Comparison of ENCODE assay signal across 8 cellular contexts in genomic region chr14:50533314-50533705, GRCh38. TPM values are rescaled to one million over a fixed set of nuclear protein-coding genes. Genes with fewer than 3 reads are reported as not detected.
DNase-seq lines count a peak whose midpoint lies in the region; ATAC-seq, FAIRE-seq and TF ChIP-seq lines count a peak whose summit lies in the region.

No MANE protein-coding gene starts in this region.

- POLR2A ChIA-PET in HepG2 (lab: Yijun Ruan, JAX): interaction anchor here (1.0 kb wide), 1 partner anchor 221 kb away, joined by 3 read pairs; the partner anchor contains the start of genes DMAC2L and L2HGDH

- TF ChIP-seq RAD21 in HepG2 (CRISPR knock-in tag; IDR thresholded peaks at IDR 0.05): no peak

- intact Hi-C loops in HepG2 (cut with micrococcal nuclease; ENCODE audit: unreplicated experiment): loop anchor here (5.0 kb wide), 4 partner anchors 56 to 671 kb away; partner anchors contain the start of gene SOS2

- no peak for TF ChIP-seq POLR2A in HepG2 (IDR thresholded peaks at IDR 0.05; ENCODE audit: insufficient read depth in 1 of 2, low read depth in 2 of 2, low read length in 2 of 2)
- no peak for TF ChIP-seq POLR2A in upper lobe of left lung (IDR thresholded peaks at IDR 0.05)
- TF ChIP-seq POLR2A in H54 (IDR thresholded peaks at IDR 0.05; ENCODE audit: low read depth, low read length): no peak

- CTCF ChIA-PET in HepG2 (lab: Yijun Ruan, JAX; ENCODE audit: low intra/inter-chr PET ratio, low total read pairs): interaction anchor here (1.6 to 2.8 kb wide), 2 partner anchors 212 to 215 kb away, joined by 15 to 44 read pairs; no protein-coding TSS in a partner anchor

- H2AFZ ChIP-seq in HepG2 (ENCODE audit: low read length): peak overlapping the region; percentile 83

- H3K36me3 ChIP-seq in HepG2 (replicated peaks in 1 of 2; ENCODE audit: control insufficient read depth in 1 of 2, insufficient read depth in 2 of 2, low read length in 2 of 2) (no peaks in the 10 kb centered on the region), upper lobe of left lung (no peaks in the 10 kb centered on the region)

- H4K20me1 ChIP-seq in HepG2 (ENCODE audit: insufficient read depth, low read length): peaks cover 10% of the 10 kb centered on the region; the same call in 1 of the 2 replicates

- peaks cover 4% of the 10 kb centered on the region in 2 donors for H3K9me3 Mint-ChIP-seq in activated T-cell treated with anti-CD3 and anti-CD28 coated beads, Interleukin-2, amount 50 U/mL, for 72 hours

- peaks cover 38% of the 10 kb centered on the region for H3K79me2 ChIP-seq in HepG2 (ENCODE audit: insufficient read depth, low read length)

- H3K4me3 ChIP-seq in HepG2 (replicated peaks in 1 of 3; ENCODE audit: insufficient read depth in 1 of 3, low read depth in 2 of 3, low read length in 3 of 3) (peak overlapping the region; percentile 87 to 90 (median 87)), upper lobe of left lung (peak overlapping the region in 3 of 4 donors; percentile 78 to 98 (median 83))

- in situ Hi-C loops in HepG2 (cut with HindIII; ENCODE audit: extremely low pct_ligation_motif_present, low pct_unique_long_range_greater_than_20kb): loop anchor here (25.0 kb wide), 1 partner anchor 671 kb away; the partner anchor contains the start of gene NEMF

- WGBS in HepG2 (ENCODE audit: low lambda C conversion rate): 16% methylated on average over 4 of the region's 4 CpGs
- 20 to 27% methylated on average over 4 of the region's 4 CpGs for WGBS in upper lobe of left lung, 2 donors

- FAIRE-seq in HepG2 (lab: Jason Lieb, UNC): no peak
- no peak for FAIRE-seq in H54 (lab: Jason Lieb, UNC)

- peaks cover 0 to 3% of the 10 kb centered on the region in 2 donors for H3K36me3 Mint-ChIP-seq in activated T-cell treated with anti-CD3 and anti-CD28 coated beads, Interleukin-2, amount 50 U/mL, for 72 hours (ENCODE audit: insufficient read depth in 2 of 2)

- peaks cover 39% of the 10 kb centered on the region for H3K4me1 Mint-ChIP-seq in activated T-cell treated with anti-CD3 and anti-CD28 coated beads, Interleukin-2, amount 50 U/mL, for 72 hours (ENCODE audit: low read depth)

- no peak overlapping the region for H3K27ac Mint-ChIP-seq in activated T-cell treated with anti-CD3 and anti-CD28 coated beads, Interleukin-2, amount 50 U/mL, for 72 hours

- no peak for TF ChIP-seq CTCF in VCaP (conservative IDR thresholded peaks at IDR 0.05)
- no peak for TF ChIP-seq CTCF in HepG2 (CRISPR knock-in tag; IDR thresholded peaks at IDR 0.05)
- no peak for TF ChIP-seq CTCF in upper lobe of left lung (IDR thresholded peaks at IDR 0.05)

- H3K9ac ChIP-seq in HepG2 (ENCODE audit: insufficient read depth, low read depth, low read length): peak overlapping the region; percentile 90

- peaks cover 6% of the 10 kb centered on the region; the same call in 1 of the 2 replicates for H3K9me3 ChIP-seq in HepG2 (ENCODE audit: low read length)
- no peaks in the 10 kb centered on the region for H3K9me3 ChIP-seq in upper lobe of left lung

- no TSS peak for BruUV-seq in HepG2 (replicated peaks; lab: Mats Ljungman, UMichigan)

- no peak for DNase-seq in activated T-cell treated with anti-CD3 and anti-CD28 coated beads, Interleukin-2, amount 50 U/mL, for 72 hours
- DNase-seq in activated T-cell treated with anti-CD3 and anti-CD28 coated beads, Interleukin-2, amount 50 U/mL, for 48 hours: no peak
- DNase-seq in HepG2 (ENCODE audit: low spot score): no peak
- DNase-seq in upper lobe of left lung: no peak
- DNase-seq in activated gamma-delta T cell (lab: John Stamatoyannopoulos, UW): no peak
- no peak for DNase-seq in H54 (ENCODE audit: insufficient read length, low spot score)

- ATAC-seq in activated T-cell treated with anti-CD3 and anti-CD28 coated beads, Interleukin-2, amount 50 U/mL, for 72 hours (replicated peaks in 1 of 2): no peak
- no peak for ATAC-seq in HepG2
- no peak for ATAC-seq in upper lobe of left lung (ENCODE audit: low FRiP score in 2 of 2)
- ATAC-seq in GM19455 (IDR thresholded peaks at IDR 0.05; ENCODE audit: unreplicated experiment): no peak

- peak overlapping the region; percentile 86 to 91 for H3K4me3 Mint-ChIP-seq in activated T-cell treated with anti-CD3 and anti-CD28 coated beads, Interleukin-2, amount 50 U/mL, for 72 hours

- H3K4me2 ChIP-seq in HepG2 (ENCODE audit: low read depth, low read length): peak overlapping the region; percentile 91

- H3K4me1 ChIP-seq in HepG2 (ENCODE audit: insufficient read depth, low read length) (peaks cover 38% of the 10 kb centered on the region), upper lobe of left lung (peaks cover 22 to 42% (median 37%) of the 10 kb centered on the region in 4 donors)

- no peak for TF ChIP-seq EP300 in HepG2 (IDR thresholded peaks at IDR 0.05; ENCODE audit: low read depth in 2 of 2, low read length in 2 of 2)
- TF ChIP-seq EP300 in HepG2 (CRISPR knock-in tag; IDR thresholded peaks at IDR 0.05; ENCODE audit: borderline replicate concordance): no peak
- no peak for TF ChIP-seq EP300 in upper lobe of left lung (IDR thresholded peaks at IDR 0.05)

- H3K27ac ChIP-seq in VCaP (peak overlapping the region; percentile 95), HepG2 (ENCODE audit: extremely low read length, insufficient read depth, low read length) (no peak overlapping the region), upper lobe of left lung (peak overlapping the region; percentile 91 to 95 (median 94))

- no peaks in the 10 kb centered on the region; a peak in 1 of 5 replicates for H3K27me3 ChIP-seq in HepG2 (ENCODE audit: control insufficient read depth in 1 of 2, insufficient read depth in 2 of 2, low read length in 2 of 2)
- no peaks in the 10 kb centered on the region for H3K27me3 ChIP-seq in upper lobe of left lung

- peaks cover 4% of the 10 kb centered on the region for H3K27me3 Mint-ChIP-seq in activated T-cell treated with anti-CD3 and anti-CD28 coated beads, Interleukin-2, amount 50 U/mL, for 72 hours (ENCODE audit: low read depth)

TF ChIP-seq in HepG2, 621 proteins besides CTCF, POLR2A, EP300 and RAD21:
- TF ChIP-seq SIN3B (IDR thresholded peaks at IDR 0.05; ENCODE audit: low read length) (no peak), ZNF674 (CRISPR knock-in tag; IDR thresholded peaks at IDR 0.05; ENCODE audit: low read depth) (0 out of 2 replicates have a peak, but pooled peaks have one; percentile 5), GFI1 (CRISPR knock-in tag; IDR thresholded peaks at IDR 0.05; ENCODE audit: borderline replicate concordance) (no peak)
TF ChIP-seq in HepG2: peak in this region for 1.

RNA-seq across cellular contexts. Expression of gene MAP4K5, which starts 0.9 kb away (rescaled TPM):
- 10 to 100 TPM; 19.0 to 20.8 TPM for total RNA-seq in activated T-cell treated with anti-CD3 and anti-CD28 coated beads, Interleukin-2, amount 50 U/mL, for 72 hours
- total RNA-seq in HepG2 (2016; rRNA removed; fragmentation: Illumina TruSeq; extraction: Trizol): 23.9 and 26.3 TPM in 2 replicates
- total RNA-seq in HepG2 (2016; cell fraction: cytosol; rRNA removed; fragmentation: Illumina TruSeq; extraction: Trizol; ENCODE audit: low read depth): 7.8 and 9.3 TPM in 2 replicates
- 23.5 and 26.9 TPM in 2 replicates for total RNA-seq in HepG2 (2016; cell fraction: insoluble cytoplasmic fraction; rRNA removed; fragmentation: Illumina TruSeq; extraction: Trizol)
- 17.5 and 21.7 TPM in 2 replicates for total RNA-seq in HepG2 (2016; cell fraction: membrane; rRNA removed; fragmentation: Illumina TruSeq; extraction: Trizol)
- total RNA-seq in HepG2 (2016; cell fraction: nucleus; rRNA removed; fragmentation: Illumina TruSeq; extraction: Trizol): 36.8 and 37.3 TPM in 2 replicates
- 7.9 and 12.7 TPM in 2 replicates for polyA plus RNA-seq in HepG2 (2011; rRNA removed)
- 4.8 and 5.9 TPM in 2 replicates for polyA plus RNA-seq in HepG2 (2011; cell fraction: cytosol; rRNA removed)
- 15.7 and 15.9 TPM in 2 replicates for polyA plus RNA-seq in HepG2 (2011; cell fraction: nucleus; rRNA removed)
- polyA plus RNA-seq in HepG2 (2012): 13.2 and 15.0 TPM in 2 replicates
- 4.8 and 5.0 TPM in 2 replicates for polyA plus RNA-seq in HepG2 (2016; cell fraction: cytosol; fragmentation: Illumina TruSeq; extraction: Trizol; ENCODE audit: low read depth)
- 27.6 and 28.0 TPM in 2 replicates for polyA plus RNA-seq in HepG2 (2016; cell fraction: insoluble cytoplasmic fraction; fragmentation: Illumina TruSeq; extraction: Trizol; ENCODE audit: low read depth)
- 12.1 and 13.3 TPM in 2 replicates for polyA plus RNA-seq in HepG2 (2016; cell fraction: membrane; fragmentation: Illumina TruSeq; extraction: Trizol; ENCODE audit: low read depth)
- polyA plus RNA-seq in HepG2 (2016; cell fraction: nucleus; fragmentation: Illumina TruSeq; extraction: Trizol; ENCODE audit: insufficient read depth, low read depth): 44.2 and 46.6 TPM in 2 replicates
- 6.6 and 7.2 TPM in 2 replicates for polyA minus RNA-seq in HepG2 (2011; rRNA and poly(A)+ RNA removed; ENCODE audit: low replicate concordance)
- 8.2 and 9.0 TPM in 2 replicates for polyA minus RNA-seq in HepG2 (2011; cell fraction: cytosol; rRNA and poly(A)+ RNA removed)
- 52.5 and 65.8 TPM in 2 replicates for polyA minus RNA-seq in HepG2 (2011; cell fraction: nucleus; rRNA and poly(A)+ RNA removed)
- total RNA-seq in upper lobe of left lung: 100 to 1,000 TPM in 2 of 6 donors, 10 to 100 TPM in 4; 44.5 to 131 (median 80.0) TPM

RNA-seq across cellular contexts. Expression of gene ATL1, which starts 26.6 kb away (rescaled TPM):
- under 1 TPM; 0.77 to 0.93 TPM for total RNA-seq in activated T-cell treated with anti-CD3 and anti-CD28 coated beads, Interleukin-2, amount 50 U/mL, for 72 hours
- total RNA-seq in HepG2 (2016; rRNA removed; fragmentation: Illumina TruSeq; extraction: Trizol) (0.45 and 0.60 TPM in 2 replicates), upper lobe of left lung (1 to 10 TPM; 1.3 to 7.9 (median 5.3) TPM)
- total RNA-seq in HepG2 (2016; cell fraction: cytosol; rRNA removed; fragmentation: Illumina TruSeq; extraction: Trizol; ENCODE audit: low read depth): 0.18 and 0.61 TPM in 2 replicates
- 0.54 and 0.85 TPM in 2 replicates for total RNA-seq in HepG2 (2016; cell fraction: insoluble cytoplasmic fraction; rRNA removed; fragmentation: Illumina TruSeq; extraction: Trizol)
- total RNA-seq in HepG2 (2016; cell fraction: membrane; rRNA removed; fragmentation: Illumina TruSeq; extraction: Trizol): 0.31 and 0.46 TPM in 2 replicates
- total RNA-seq in HepG2 (2016; cell fraction: nucleus; rRNA removed; fragmentation: Illumina TruSeq; extraction: Trizol): 0.75 and 0.85 TPM in 2 replicates
- 0.65 and 0.71 TPM in 2 replicates for polyA plus RNA-seq in HepG2 (2011; rRNA removed)
- 0.43 and 1.1 TPM in 2 replicates for polyA plus RNA-seq in HepG2 (2011; cell fraction: cytosol; rRNA removed)
- 0.31 and 0.35 TPM in 2 replicates for polyA plus RNA-seq in HepG2 (2011; cell fraction: nucleus; rRNA removed)
- polyA plus RNA-seq in HepG2 (2012): 0.79 and 1.1 TPM in 2 replicates
- polyA plus RNA-seq in HepG2 (2016; cell fraction: cytosol; fragmentation: Illumina TruSeq; extraction: Trizol; ENCODE audit: low read depth): 0.08 TPM in 1 of 2 replicates, not detected in the other
- 0.56 and 0.61 TPM in 2 replicates for polyA plus RNA-seq in HepG2 (2016; cell fraction: insoluble cytoplasmic fraction; fragmentation: Illumina TruSeq; extraction: Trizol; ENCODE audit: low read depth)
- polyA plus RNA-seq in HepG2 (2016; cell fraction: membrane; fragmentation: Illumina TruSeq; extraction: Trizol; ENCODE audit: low read depth): 0.14 and 0.19 TPM in 2 replicates
- 0.72 and 0.83 TPM in 2 replicates for polyA plus RNA-seq in HepG2 (2016; cell fraction: nucleus; fragmentation: Illumina TruSeq; extraction: Trizol; ENCODE audit: insufficient read depth, low read depth)
- polyA minus RNA-seq in HepG2 (2011; rRNA and poly(A)+ RNA removed; ENCODE audit: low replicate concordance): 0.33 and 3.5 TPM in 2 replicates
- 1.2 and 1.4 TPM in 2 replicates for polyA minus RNA-seq in HepG2 (2011; cell fraction: cytosol; rRNA and poly(A)+ RNA removed)
- polyA minus RNA-seq in HepG2 (2011; cell fraction: nucleus; rRNA and poly(A)+ RNA removed): 1.4 and 1.9 TPM in 2 replicates
